20 cellular contexts compared by ENCODE assay signal in the genomic region with DNA sequence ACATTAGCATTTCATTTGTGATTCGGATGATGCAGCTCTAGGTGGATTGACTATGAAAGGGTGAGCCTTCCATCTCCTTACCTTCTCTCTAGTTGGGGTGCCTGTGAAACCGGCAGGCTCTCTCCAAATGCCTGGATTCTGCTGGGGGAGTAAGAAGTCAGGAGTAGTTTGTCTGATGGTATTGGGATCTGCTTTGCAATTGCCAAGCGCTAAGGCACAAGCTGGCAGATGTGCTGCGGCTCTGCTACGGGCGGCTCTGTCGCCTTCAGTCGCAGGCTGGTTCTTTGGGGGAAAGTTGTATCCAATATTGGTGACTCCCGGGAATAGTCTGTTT. TPM values are rescaled to one million over a fixed set of nuclear protein-coding genes. Genes with fewer than 3 reads are reported as not detected.
DNase-seq lines count a peak whose midpoint lies in the region; ATAC-seq, FAIRE-seq and TF ChIP-seq lines count a peak whose summit lies in the region.
"Had no signal": no experiment of that assay in that cellular context is flagged by ENCODE, and none has a peak within 500 bp of the region (broad histone marks: within the 10 kb centered on the region; RNA-seq: fewer than 3 reads in every experiment).

No MANE protein-coding gene starts in this region.

- no peaks in the 10 kb centered on the region for H3K79me2 ChIP-seq in astrocyte (ENCODE audit: insufficient read depth, low read length)

- ATAC-seq in T-helper 17 cell: no peak
- ATAC-seq: activated CD4-positive, alpha-beta T cell treated with anti-CD3 and anti-CD28 coated beads for 36 hours; PC-3 had no signal

- H3K4me3 ChIP-seq in astrocyte (ENCODE audit: insufficient read depth, low read depth, low read length): no peak overlapping the region
- H3K4me3 ChIP-seq: GM23248, stomach had no signal

- no peaks in the 10 kb centered on the region for H4K20me1 ChIP-seq in astrocyte (ENCODE audit: insufficient read depth, low read length)

- no peak overlapping the region for H2AFZ ChIP-seq in astrocyte (ENCODE audit: low read depth, low read length)
- H2AFZ ChIP-seq: GM23248 had no signal

- TF ChIP-seq CTCF in astrocyte (IDR thresholded peaks at IDR 0.05; ENCODE audit: insufficient read depth, low read depth, low read length): no peak

- H3K4me1 Mint-ChIP-seq in astrocyte (ENCODE audit: low read depth, unreplicated experiment) (peaks cover 6% of the 10 kb centered on the region), T-helper 17 cell (peaks cover 4% of the 10 kb centered on the region)

- no peaks in the 10 kb centered on the region for H3K36me3 Mint-ChIP-seq in astrocyte (ENCODE audit: low read depth, unreplicated experiment)
- H3K36me3 Mint-ChIP-seq in T-helper 17 cell (ENCODE audit: low read depth): no peaks in the 10 kb centered on the region
- H3K36me3 Mint-ChIP-seq: naive B cell had no signal

- no peak overlapping the region for H3K27ac ChIP-seq in astrocyte (ENCODE audit: low read depth, low read length)
- H3K27ac ChIP-seq: GM23248, stomach had no signal

- H3K4me1 ChIP-seq in astrocyte (ENCODE audit: insufficient read depth, low read length): no peaks in the 10 kb centered on the region

- peak overlapping the region; percentile 44 for H3K4me2 ChIP-seq in astrocyte (ENCODE audit: low read length)

- H3K27me3 Mint-ChIP-seq in astrocyte (ENCODE audit: low read depth, unreplicated experiment) (peaks cover 22% of the 10 kb centered on the region), T-helper 17 cell (peaks cover 48% of the 10 kb centered on the region)

- peaks cover 2% of the 10 kb centered on the region for H3K9me3 Mint-ChIP-seq in astrocyte (ENCODE audit: unreplicated experiment)
- H3K9me3 Mint-ChIP-seq: dendritic cell treated with granulocyte-macrophage colony-stimulating factor and Interleukin-4, amounts not matched to agents 40 ng/mL and 50 ng/mL, for 4 days had no signal

- no peak overlapping the region for H3K9ac ChIP-seq in astrocyte (ENCODE audit: low read length)
- H3K9ac ChIP-seq: GM23248 had no signal

- H3K36me3 ChIP-seq in astrocyte (ENCODE audit: insufficient read depth, low read length): no peaks in the 10 kb centered on the region
- H3K36me3 ChIP-seq: stomach had no signal

- peaks cover 29% of the 10 kb centered on the region for H3K27me3 ChIP-seq in astrocyte (ENCODE audit: insufficient read depth, low read length)

- no peak for FAIRE-seq in astrocyte (lab: Jason Lieb, UNC)
- FAIRE-seq: GM19239 had no signal

- H3K9me3 ChIP-seq in astrocyte (ENCODE audit: insufficient read depth, low read depth, low read length) (no peaks in the 10 kb centered on the region), T-helper 17 cell (ENCODE audit: control insufficient read depth, low read length, poor library complexity, severe bottlenecking) (no peaks in the 10 kb centered on the region)
- H3K9me3 ChIP-seq: stomach had no signal

- DNase-seq in NCI-H1417 (lab: John Stamatoyannopoulos, UW) (peak; percentile 47 to 80 (median 67)), NCI-H1417 treated with DMSO at 0.1 percent for 48 hours (lab: John Stamatoyannopoulos, UW) (no peak), astrocyte (ENCODE audit: low read depth) (no peak), iPS-NIHi7 (ENCODE audit: extremely low spot score) (peak; percentile 54), superior temporal gyrus (ENCODE audit: extremely low spot score) (peak; percentile 22), T-helper 17 cell (no peak), AML-193 (lab: John Stamatoyannopoulos, UW) (no peak), SKM-1 treated with dmso at 0.1 percent for 144 hours (lab: John Stamatoyannopoulos, UW; ENCODE audit: unreplicated experiment) (no peak)
- DNase-seq: 8988T; activated CD4-positive, alpha-beta T cell treated with anti-CD3 and anti-CD28 coated beads for 36 hours; activated T-cell treated with anti-CD3 and anti-CD28 coated beads, Interleukin-2, amount 50 U/mL, for 1 hour; GM23248; Kasumi-1; naive B cell; NCI-H2171; PC-3; stomach had no signal

- no peak overlapping the region for H3K27ac Mint-ChIP-seq in astrocyte (ENCODE audit: unreplicated experiment)
- H3K27ac Mint-ChIP-seq in T-helper 17 cell: no peak overlapping the region
- H3K27ac Mint-ChIP-seq: activated CD4-positive, alpha-beta T cell treated with anti-CD3 and anti-CD28 coated beads for 36 hours; dendritic cell treated with granulocyte-macrophage colony-stimulating factor and Interleukin-4, amounts not matched to agents 40 ng/mL and 50 ng/mL, for 4 days; naive B cell had no signal

- peak overlapping the region; percentile 74 for H3K4me3 Mint-ChIP-seq in astrocyte (ENCODE audit: unreplicated experiment)
- H3K4me3 Mint-ChIP-seq in T-helper 17 cell: no peak overlapping the region
- H3K4me3 Mint-ChIP-seq: activated CD4-positive, alpha-beta T cell treated with anti-CD3 and anti-CD28 coated beads for 36 hours; dendritic cell treated with granulocyte-macrophage colony-stimulating factor and Interleukin-4, amounts not matched to agents 40 ng/mL and 50 ng/mL, for 4 days; naive B cell had no signal

RNA-seq across cellular contexts. Expression of a gene that starts 2.4 kb away (rescaled TPM):
- total RNA-seq in astrocyte (0.72 and 3.4 TPM in 2 replicates), T-helper 17 cell (not detected)
- total RNA-seq: activated CD4-positive, alpha-beta T cell treated with anti-CD3 and anti-CD28 coated beads for 36 hours; GM23248; PC-3; T-helper 1 cell treated with Interleukin-12 subunit alpha and Interleukin-12 subunit beta and Interleukin-4 antibody, amounts not matched to agents 30 ng/mL and 1 ng/mL, for 36 hours had no signal

Comparison
In these comparisons a context has a peak if more than half of its experiments do, and no peak if none do; other contexts are left out.
1. DNase-seq: peak in NCI-H1417 (3 of 3), iPS-NIHi7 (single experiment) and superior temporal gyrus (single experiment); none in NCI-H1417 treated with DMSO at 0.1 percent for 48 hours (single experiment), astrocyte (single experiment), T-helper 17 cell (0 of 3), AML-193 (0 of 2) and SKM-1 treated with dmso at 0.1 percent for 144 hours (single experiment).